In genomic region chr2:60862642-60863041, GRCh38 we compare ENCODE assay signal across 17 cellular contexts.
"Had no signal": no experiment of that assay in that cellular context is flagged by ENCODE, and none has a peak within 500 bp of the region (broad histone marks: within the 10 kb centered on the region; RNA-seq: fewer than 3 reads in every experiment).

No MANE protein-coding gene starts in this region.

- H3K4me3 ChIP-seq: body of pancreas, mucosa of descending colon, neural progenitor cell, prostate gland, thoracic aorta, upper lobe of left lung had no signal

- DNase-seq: activated gamma-delta T cell; activated T-cell treated with anti-CD3 and anti-CD28 coated beads, Interleukin-2, amount 50 U/mL, for 72 hours; amniotic stem cell; body of pancreas; caudate nucleus; effector memory CD8-positive, alpha-beta T cell; left ventricle myocardium superior; mucosa of descending colon; naive thymus-derived CD4-positive, alpha-beta T cell; right cardiac atrium; T-helper 9 cell; upper lobe of left lung had no signal

- H3K36me3 ChIP-seq: neural progenitor cell, prostate gland, thoracic aorta, upper lobe of left lung had no signal

- H3K4me1 ChIP-seq: body of pancreas, neural progenitor cell, prostate gland had no signal

- H3K27ac ChIP-seq: body of pancreas, neural progenitor cell, prostate gland, thoracic aorta had no signal

- H3K9me3 Mint-ChIP-seq: neural progenitor cell had no signal

- H3K4me3 Mint-ChIP-seq: activated T-cell treated with anti-CD3 and anti-CD28 coated beads, Interleukin-2, amount 50 U/mL, for 72 hours; effector memory CD8-positive, alpha-beta T cell; naive thymus-derived CD4-positive, alpha-beta T cell; neural progenitor cell had no signal

- H3K4me1 Mint-ChIP-seq: neural progenitor cell had no signal

- H3K9me3 ChIP-seq: body of pancreas, mucosa of descending colon, prostate gland, thoracic aorta had no signal

- ATAC-seq: activated CD4-positive, CD25-positive, alpha-beta regulatory T cell treated with anti-CD3 and anti-CD28 coated beads, Interleukin-2, amount 50 U/mL, for 24 hours; body of pancreas; effector memory CD8-positive, alpha-beta T cell; left ventricle myocardium superior; mucosa of descending colon; naive thymus-derived CD4-positive, alpha-beta T cell; right cardiac atrium had no signal

- H3K4me2 ChIP-seq: neural progenitor cell had no signal

- H3K27ac Mint-ChIP-seq: activated naive CD4-positive, alpha-beta T cell treated with anti-CD3 and anti-CD28 coated beads, Interleukin-2, amount 50 U/mL, for 72 hours; activated T-cell treated with anti-CD3 and anti-CD28 coated beads, Interleukin-2, amount 50 U/mL, for 72 hours; effector memory CD8-positive, alpha-beta T cell; neural progenitor cell had no signal

- H2AFZ ChIP-seq: neural progenitor cell had no signal

- H3K9ac ChIP-seq: neural progenitor cell had no signal

- H3K27me3 ChIP-seq: body of pancreas, neural progenitor cell, upper lobe of left lung had no signal
